8 cellular contexts compared by ENCODE assay signal in the genomic region with DNA sequence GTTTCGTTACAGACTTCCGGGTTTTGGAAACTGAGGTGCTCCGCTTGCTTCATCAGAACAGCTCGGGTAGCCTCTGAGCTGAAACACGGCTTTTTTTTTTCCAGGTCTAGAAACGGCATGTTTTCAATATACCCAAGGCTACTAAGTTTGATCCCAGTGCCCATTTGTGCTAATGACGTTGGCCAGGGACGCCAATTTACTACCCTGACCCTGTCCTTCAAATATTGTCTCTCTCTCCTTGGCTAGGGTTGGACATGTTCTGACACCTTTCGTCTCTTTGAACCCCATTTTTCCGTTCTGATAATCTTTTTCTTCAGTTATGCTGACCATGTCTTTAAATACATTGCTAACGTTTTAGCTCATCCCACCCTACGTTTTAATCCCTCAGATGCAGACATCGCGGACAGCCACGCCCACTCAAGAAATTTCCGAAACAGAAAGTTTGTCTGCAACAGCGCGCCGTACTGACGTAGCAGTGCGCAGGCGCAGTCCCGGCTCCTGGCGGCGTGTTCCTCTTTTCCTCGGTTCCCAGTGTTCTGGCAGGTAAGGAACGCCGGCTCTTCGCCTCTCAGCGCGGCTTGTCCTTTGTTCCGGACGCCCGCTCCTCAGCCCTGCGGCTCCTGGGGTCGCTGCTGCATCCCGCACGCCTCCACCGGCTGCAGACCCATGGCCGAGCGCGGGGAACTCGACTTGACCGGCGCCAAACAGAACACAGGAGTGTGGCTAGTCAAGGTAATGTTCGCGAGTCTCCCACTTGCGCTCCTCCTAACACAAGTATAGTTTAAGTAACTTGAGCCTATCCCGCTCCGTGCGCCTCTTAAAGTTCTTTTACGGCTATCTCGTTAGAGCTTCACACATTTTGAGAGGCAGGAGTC. TPM values are rescaled to one million over a fixed set of nuclear protein-coding genes. Genes with fewer than 3 reads are reported as not detected.
DNase-seq lines count a peak whose midpoint lies in the region; ATAC-seq, FAIRE-seq and TF ChIP-seq lines count a peak whose summit lies in the region.

TSS of gene GTF2F2 (plus strand) at position 521 of the 875 bp plus-strand sequence. CDS start at position 667, 146 bp downstream.

- in situ Hi-C loops in GM13976 (cut with MboI; ENCODE audit: low sequenced_read_pairs, unreplicated experiment), result no loop called here

- peak within 1 kb of the TSS; percentile 70 for H3K4me3 ChIP-seq in right cardiac atrium (ENCODE audit: low read length)

- H3K9me3 ChIP-seq in T-helper 17 cell (ENCODE audit: control insufficient read depth, low read length, poor library complexity, severe bottlenecking) (no peaks in the 10 kb centered on the region), right cardiac atrium (ENCODE audit: control insufficient read depth, low read length) (no peaks in the 10 kb centered on the region)

- no peaks in the 10 kb centered on the region for H3K36me3 Mint-ChIP-seq in T-helper 17 cell (ENCODE audit: low read depth)

- peaks cover 13% of the 10 kb centered on the region for H3K4me1 Mint-ChIP-seq in T-helper 17 cell

- no peak for FAIRE-seq in urothelium cell line (lab: Jason Lieb, UNC)

- H3K27ac ChIP-seq in angular gyrus (ENCODE audit: low read depth, low read length), result peak within 1 kb of the TSS; percentile 91
- H3K27ac ChIP-seq in right cardiac atrium (ENCODE audit: low read length), result peak within 1 kb of the TSS; percentile 36

- H3K4me1 ChIP-seq in right cardiac atrium (ENCODE audit: control insufficient read depth, insufficient read depth, low read length), result no peaks in the 10 kb centered on the region

- H3K27me3 Mint-ChIP-seq in T-helper 17 cell, result no peaks in the 10 kb centered on the region

- ATAC-seq in HG02870 (IDR thresholded peaks at IDR 0.05; ENCODE audit: unreplicated experiment) (peak; percentile 74), T-helper 17 cell (peak; percentile 71), right cardiac atrium (peak; percentile 95 to 96)

- TF ChIP-seq CTCF in GM13976 (IDR thresholded peaks at IDR 0.05; ENCODE audit: borderline replicate concordance, control extremely low read depth, extremely low read depth, insufficient read depth, missing control alignments), result no peak

- peak; percentile 90 for DNase-seq in GM13976 (ENCODE audit: low spot score)
- DNase-seq in NCI-H1694 (lab: John Stamatoyannopoulos, UW), result peak; percentile 61
- DNase-seq in T-helper 17 cell, result peak; percentile 76 to 83 (median 80)
- peak; percentile 90 to 96 (median 95) for DNase-seq in right cardiac atrium
- peak; percentile 54 for DNase-seq in pulmonary artery endothelial cell (ENCODE audit: low read depth, low spot score)
- DNase-seq in urothelium cell line (ENCODE audit: low spot score), result peak; percentile 88

- H3K27me3 ChIP-seq in right cardiac atrium (ENCODE audit: control insufficient read depth, insufficient read depth), result no peaks in the 10 kb centered on the region

- intact Hi-C loops in right cardiac atrium (cut with DNase I), result no loop called here

- WGBS in right cardiac atrium, result under 1% methylated on average over 53 of the region's 53 CpGs

- no peak within 1 kb of the TSS for H3K27ac Mint-ChIP-seq in T-helper 17 cell

- no peak within 1 kb of the TSS for H3K4me3 Mint-ChIP-seq in T-helper 17 cell

RNA-seq across cellular contexts. Expression of gene GTF2F2, which starts in this region (rescaled TPM):
- total RNA-seq in T-helper 17 cell (10 to 100 TPM; 12.2 to 16.2 TPM), right cardiac atrium (10 to 100 TPM; 13.6 to 18.1 (median 16.2) TPM), pulmonary artery endothelial cell (23.6 and 25.4 TPM in 2 replicates)
- 19.8 TPM for polyA plus RNA-seq in right cardiac atrium

Comparison
In these comparisons a context has a peak if more than half of its experiments do, and no peak if none do; other contexts are left out.
1. Peak in every context shown above with its lines: DNase-seq, ATAC-seq, H3K4me3 ChIP-seq and H3K27ac ChIP-seq.